Comparison of ENCODE assay signal across 12 cellular contexts in genomic region chr5:95836544-95836943, GRCh38. TPM values are rescaled to one million over a fixed set of nuclear protein-coding genes. Genes with fewer than 3 reads are reported as not detected.
A peak's percentile ranks its signal among the peaks of the same experiment; 100 is the strongest.
DNase-seq lines count a peak whose midpoint lies in the region; ATAC-seq and TF ChIP-seq lines count a peak whose summit lies in the region.
"Had no signal": no experiment of that assay in that cellular context is flagged by ENCODE, and none has a peak within 500 bp of the region (broad histone marks: within the 10 kb centered on the region; RNA-seq: fewer than 3 reads in every experiment).

No MANE protein-coding gene starts in this region.

- H3K4me2 ChIP-seq in MM.1S (ENCODE audit: low read depth, low read length) = peak overlapping the region; percentile 95

- H3K9me3 ChIP-seq in heart left ventricle (no peaks in the 10 kb centered on the region), right cardiac atrium (ENCODE audit: control insufficient read depth, low read length) (no peaks in the 10 kb centered on the region), MM.1S (replicated peaks; ENCODE audit: insufficient read depth, low read length) (no peaks in the 10 kb centered on the region), transverse colon (no peaks in the 10 kb centered on the region)
- H3K9me3 ChIP-seq: Caco-2 had no signal

- no peak for DNase-seq in heart left ventricle
- DNase-seq in right cardiac atrium = no peak
- peak; percentile 48 for DNase-seq in MM.1S
- DNase-seq in kidney tubule cell (ENCODE audit: low spot score) = peak; percentile 55
- no peak for DNase-seq in transverse colon
- no peak for DNase-seq in NCI-H2107 (lab: John Stamatoyannopoulos, UW)
- no peak for DNase-seq in NCI-H1105 treated with DMSO at 0.1 percent for 48 hours (lab: John Stamatoyannopoulos, UW)
- DNase-seq in NCI-H1694 treated with DMSO at 0.1 percent for 48 hours (lab: John Stamatoyannopoulos, UW) = no peak
- DNase-seq: activated CD4-positive, alpha-beta T cell treated with anti-CD3 and anti-CD28 coated beads, Interleukin-2, amount 50 U/mL, for 1 hour; Caco-2; PC-3; stimulated activated naive CD4-positive, alpha-beta T cell treated with Interleukin-2 at 50 U/mL for 16 hours had no signal

- peak overlapping the region; percentile 36 for H2AFZ ChIP-seq in MM.1S (ENCODE audit: low read length)

- intact Hi-C loops in heart left ventricle (cut with DNase I) (loop anchor here in 2 of 10 donors (5.0 kb wide), 2 partner anchors 34 to 189 kb away; partner anchors contain the start of gene RFESD (in 1 of the 2)), right cardiac atrium (cut with DNase I) (no loop called here), transverse colon (cut with DNase I; ENCODE audit: low total_unique reads) (no loop called here)

- H3K36me3 ChIP-seq in heart left ventricle (no peaks in the 10 kb centered on the region), MM.1S (replicated peaks; ENCODE audit: insufficient read depth, low read length) (no peaks in the 10 kb centered on the region), transverse colon (no peaks in the 10 kb centered on the region)

- H3K4me3 ChIP-seq in heart left ventricle (peak overlapping the region in 2 of 12 donors; percentile 68 to 72), right cardiac atrium (ENCODE audit: low read length) (no peak overlapping the region), MM.1S (ENCODE audit: low read length) (peak overlapping the region; percentile 71), transverse colon (no peak overlapping the region)

- no peak for TF ChIP-seq EP300 in transverse colon (IDR thresholded peaks at IDR 0.05; ENCODE audit: low read depth)

- in situ Hi-C loops in transverse colon (cut with MboI; ENCODE audit: low pct_ligation_motif_present in 1 of 4, low pct_unique_long_range_greater_than_20kb in 1 of 4, low sequenced_read_pairs in 3 of 4) = no loop called here

- no peak for TF ChIP-seq CTCF in heart left ventricle (IDR thresholded peaks at IDR 0.05)
- TF ChIP-seq CTCF in MM.1S (IDR thresholded peaks at IDR 0.05; ENCODE audit: low read length) = no peak
- no peak for TF ChIP-seq CTCF in transverse colon (IDR thresholded peaks at IDR 0.05)

- ATAC-seq in heart left ventricle (no peak), right cardiac atrium (no peak)
- ATAC-seq: PC-3 had no signal

- H3K27me3 ChIP-seq in heart left ventricle (no peaks in the 10 kb centered on the region), right cardiac atrium (ENCODE audit: control insufficient read depth, insufficient read depth) (no peaks in the 10 kb centered on the region), MM.1S (replicated peaks; ENCODE audit: insufficient read depth, low read length) (no peaks in the 10 kb centered on the region), transverse colon (no peaks in the 10 kb centered on the region)

- peak overlapping the region; percentile 74; the same call in 1 of the 2 replicates for H3K9ac ChIP-seq in MM.1S (ENCODE audit: low read length)

- peaks cover 0 to 68% (median 20%) of the 10 kb centered on the region in 12 donors for H3K4me1 ChIP-seq in heart left ventricle
- peaks cover 3% of the 10 kb centered on the region for H3K4me1 ChIP-seq in right cardiac atrium (ENCODE audit: control insufficient read depth, insufficient read depth, low read length)
- H3K4me1 ChIP-seq in MM.1S (ENCODE audit: low read length) = peaks cover 26% of the 10 kb centered on the region
- peaks cover 5 to 35% (median 17%) of the 10 kb centered on the region in 4 donors for H3K4me1 ChIP-seq in transverse colon
- H3K4me1 ChIP-seq: Caco-2 had no signal

- no peaks in the 10 kb centered on the region for H4K20me1 ChIP-seq in MM.1S (ENCODE audit: insufficient read depth, low read length)

- no peak for TF ChIP-seq POLR2A in heart left ventricle (IDR thresholded peaks at IDR 0.05)
- TF ChIP-seq POLR2A in transverse colon (IDR thresholded peaks at IDR 0.05) = no peak

- H3K79me2 ChIP-seq in MM.1S (ENCODE audit: low read length) = no peaks in the 10 kb centered on the region

- no peaks in the 10 kb centered on the region for H3K9me2 ChIP-seq in MM.1S (replicated peaks; ENCODE audit: insufficient read depth, low read length)

- peak overlapping the region in 7 of 12 donors; percentile 6 to 98 (median 18) for H3K27ac ChIP-seq in heart left ventricle
- H3K27ac ChIP-seq in right cardiac atrium (ENCODE audit: low read length) = no peak overlapping the region
- peak overlapping the region; percentile 95; the same call in 1 of the 2 replicates for H3K27ac ChIP-seq in MM.1S (ENCODE audit: low read length)
- H3K27ac ChIP-seq in transverse colon = peak overlapping the region in 3 of 4 donors; percentile 87 to 95 (median 93)

- 85 to 97% (median 90%) methylated on average over 1 of the region's 1 CpG for whole genome bisulfite sequencing in heart left ventricle, 4 donors
- 84% methylated on average over 1 of the region's 1 CpG for WGBS in right cardiac atrium
- WGBS in transverse colon (ENCODE audit: low coverage in 1 of 2), 2 donors = 71 to 100% methylated on average over 1 of the region's 1 CpG

- peaks cover 30% of the 10 kb centered on the region for H3F3A ChIP-seq in MM.1S (ENCODE audit: insufficient read depth, low read length)

RNA-seq across cellular contexts. Expression of gene GLRX, which starts 14.0 kb away (rescaled TPM):
- 100 to 1,000 TPM in 6 of 9 donors, 10 to 100 TPM in 3; 69.7 to 293 (median 114) TPM for total RNA-seq in heart left ventricle
- 100 to 1,000 TPM; 126 to 143 TPM for polyA plus RNA-seq in heart left ventricle
- total RNA-seq in right cardiac atrium = 10 to 100 TPM; 70.2 to 85.2 (median 79.4) TPM
- polyA plus RNA-seq in right cardiac atrium = 192 TPM
- 100 to 1,000 TPM in 1 of 4 donors, 10 to 100 TPM in 3; 50.5 to 112 (median 64.4) TPM for total RNA-seq in transverse colon

Comparison
In these comparisons a context has a peak if more than half of its experiments do, and no peak if none do; other contexts are left out.
1. DNase-seq: peak in MM.1S (single experiment) and kidney tubule cell (single experiment); none in heart left ventricle (0 of 5), right cardiac atrium (0 of 3), transverse colon (single experiment), NCI-H2107 (single experiment), NCI-H1105 treated with DMSO at 0.1 percent for 48 hours (single experiment) and NCI-H1694 treated with DMSO at 0.1 percent for 48 hours (single experiment).